ENCODE assay signal across 10 cellular contexts in genomic region chr17:78706271-78706915, GRCh38.
DNase-seq lines count a peak whose midpoint lies in the region; ATAC-seq, FAIRE-seq and TF ChIP-seq lines count a peak whose summit lies in the region.
"Had no signal": no experiment of that assay in that cellular context is flagged by ENCODE, and none has a peak within 500 bp of the region (broad histone marks: within the 10 kb centered on the region; RNA-seq: fewer than 3 reads in every experiment).

No MANE protein-coding gene starts in this region.

- CTCF ChIA-PET in A549 (lab: Yijun Ruan, JAX) (interaction anchor here (1.0 to 16.2 kb wide), 19 partner anchors 7 to 456 kb away, joined by 3 to 488 read pairs (median 32); partner anchors contain the start of gene DNAH17), activated B cell treated with CpG ODN at 0.5 μM for 24 hours (lab: Charles Lee) (interaction anchor here (0.9 to 5.1 kb wide), 5 partner anchors 10 to 41 kb away, joined by 3 to 42 read pairs (median 5); no protein-coding TSS in a partner anchor)

- 4% methylated on average over 10 of the region's 10 CpGs for WGBS in A549 (ENCODE audit: missing lambda C conversion rate)
- WGBS in ovary, 3 donors, result 89 to 90% (median 90%) methylated on average over 10 of the region's 10 CpGs

- H3K4me3 Mint-ChIP-seq in activated B cell treated with CpG ODN at 0.5 μM for 24 hours, result peak overlapping the region; percentile 24

- TF ChIP-seq CTCF in A549 (IDR thresholded peaks at IDR 0.05) (no peak), activated B cell treated with CpG ODN at 0.5 μM for 24 hours (IDR thresholded peaks at IDR 0.05) (no peak), tibial artery (IDR thresholded peaks at IDR 0.05) (no peak), lower lobe of right lung (IDR thresholded peaks at IDR 0.05) (no peak), ovary (IDR thresholded peaks at IDR 0.05) (no peak)

- ATAC-seq in A549, result peak; percentile 65 to 73
- ATAC-seq in HG03139 (IDR thresholded peaks at IDR 0.05; ENCODE audit: unreplicated experiment), result peak; percentile 67
- peak; percentile 85 for ATAC-seq in activated B cell treated with CpG ODN at 0.5 μM for 24 hours (ENCODE audit: low read depth)
- ATAC-seq in sciatic nerve, result no peak
- no peak for ATAC-seq in lower lobe of right lung

- H3K27ac Mint-ChIP-seq in activated B cell treated with CpG ODN at 0.5 μM for 24 hours, result peak overlapping the region; percentile 84

- peaks cover 48% of the 10 kb centered on the region for H3K4me1 ChIP-seq in A549
- no peaks in the 10 kb centered on the region for H3K4me1 ChIP-seq in tibial artery
- H3K4me1 ChIP-seq in lower lobe of right lung, result peaks cover 28% of the 10 kb centered on the region
- no peaks in the 10 kb centered on the region for H3K4me1 ChIP-seq in ovary (ENCODE audit: insufficient read depth)

- H3K4me3 ChIP-seq in A549 (no peak overlapping the region), tibial artery (no peak overlapping the region), lower lobe of right lung (no peak overlapping the region), ovary (no peak overlapping the region)
- H3K4me3 ChIP-seq: BLaER1 had no signal

- intact Hi-C loops in activated B cell treated with CpG ODN at 0.5 μM for 24 hours (cut with micrococcal nuclease) (loop anchor here (1.0 to 5.0 kb wide), 5 partner anchors 10 to 136 kb away; partner anchors contain the start of gene USP36), tibial artery (cut with DNase I; ENCODE audit: low total_unique reads) (loop anchor here (5.0 kb wide), 1 partner anchor 209 kb away; no protein-coding TSS in a partner anchor), sciatic nerve (cut with DNase I) (loop anchor here (10.0 kb wide), 1 partner anchor 212 kb away; no protein-coding TSS in a partner anchor), lower lobe of right lung (cut with DNase I) (no loop called here), ovary (cut with DNase I) (loop anchor here in 2 of 4 donors (10.0 kb wide), 2 partner anchors 202 to 212 kb away; no protein-coding TSS in a partner anchor)

- H3K27me3 Mint-ChIP-seq in activated B cell treated with CpG ODN at 0.5 μM for 24 hours, result no peaks in the 10 kb centered on the region

- H3K27ac ChIP-seq in A549, result peak overlapping the region; percentile 78 to 88
- no peak overlapping the region for H3K27ac ChIP-seq in tibial artery
- H3K27ac ChIP-seq in lower lobe of right lung, result no peak overlapping the region
- no peak overlapping the region for H3K27ac ChIP-seq in ovary
- H3K27ac ChIP-seq: BLaER1 had no signal

- TF ChIP-seq POLR2A in A549 (IDR thresholded peaks at IDR 0.05; ENCODE audit: low read length) (no peak), GM19193 (IDR thresholded peaks at IDR 0.05; ENCODE audit: extremely low read depth, insufficient read depth, insufficient read length) (peak; percentile 32), ovary (IDR thresholded peaks at IDR 0.05) (no peak)

- peak; percentile 30 to 39; a peak in 2 of 5 replicates for TF ChIP-seq RAD21 in A549 (conservative IDR thresholded peaks at IDR 0.05 in 1 of 2, IDR thresholded peaks at IDR 0.05 in 1 of 2)

- H3K9me3 Mint-ChIP-seq in activated B cell treated with CpG ODN at 0.5 μM for 24 hours, result no peaks in the 10 kb centered on the region

- H3K27me3 ChIP-seq in tibial artery (no peaks in the 10 kb centered on the region), lower lobe of right lung (ENCODE audit: low read depth) (no peaks in the 10 kb centered on the region), ovary (no peaks in the 10 kb centered on the region)
- H3K27me3 ChIP-seq: BLaER1 had no signal

- H3K9me3 ChIP-seq in A549 (no peaks in the 10 kb centered on the region), tibial artery (no peaks in the 10 kb centered on the region), lower lobe of right lung (no peaks in the 10 kb centered on the region), ovary (no peaks in the 10 kb centered on the region)
- H3K9me3 ChIP-seq: BLaER1 had no signal

- peak overlapping the region; percentile 66 for H3K4me2 ChIP-seq in A549
- H3K4me2 ChIP-seq: BLaER1 had no signal

- H3K4me1 Mint-ChIP-seq in activated B cell treated with CpG ODN at 0.5 μM for 24 hours, result peaks cover 73% of the 10 kb centered on the region

- DNase-seq in A549 (ENCODE audit: low read depth in 1 of 2, low spot score in 1 of 2) (peak; percentile 73 to 79), activated B cell treated with CpG ODN at 0.5 μM for 24 hours (no peak), tibial artery (no peak), sciatic nerve (ENCODE audit: low spot score) (no peak), lower lobe of right lung (no peak), ovary (no peak)
- DNase-seq: RPMI8226 had no signal

- H3K36me3 ChIP-seq in tibial artery (peaks cover 9 to 33% (median 17%) of the 10 kb centered on the region in 3 donors), lower lobe of right lung (peaks cover 72% of the 10 kb centered on the region), ovary (no peaks in the 10 kb centered on the region)

- peak; percentile 73 to 82; a peak in 2 of 5 replicates for TF ChIP-seq EP300 in A549 (IDR thresholded peaks at IDR 0.05)
- TF ChIP-seq EP300 in ovary (IDR thresholded peaks at IDR 0.05), result no peak

- peaks cover 82% of the 10 kb centered on the region for H3K36me3 Mint-ChIP-seq in activated B cell treated with CpG ODN at 0.5 μM for 24 hours (ENCODE audit: low read depth)

- peak; percentile 95 for FAIRE-seq in A549 (lab: Jason Lieb, UNC)

- POLR2A ChIA-PET in A549 (lab: Yijun Ruan, JAX) (interaction anchor here (0.6 to 3.3 kb wide), 3 partner anchors 11 to 114 kb away, joined by 3 to 37 read pairs (median 4); no protein-coding TSS in a partner anchor), activated B cell treated with CpG ODN at 0.5 μM for 24 hours (lab: Charles Lee) (interaction anchor here (0.6 to 15.8 kb wide), 18 partner anchors 10 to 97 kb away, joined by 3 to 396 read pairs (median 6); no protein-coding TSS in a partner anchor)

TF ChIP-seq in A549, 52 proteins besides CTCF, POLR2A, EP300 and RAD21:
- TF ChIP-seq JUNB (IDR thresholded peaks at IDR 0.05), result peak; percentile 76
- no peak for TF ChIP-seq TP53 (CRISPR knock-in tag; IDR thresholded peaks at IDR 0.05)
- peak in 1 of 2 experiments; percentile 76; a peak in 3 of 5 replicates for TF ChIP-seq JUN (IDR thresholded peaks at IDR 0.05)
- no peak for TF ChIP-seq TFCP2L1 (CRISPR knock-in tag; IDR thresholded peaks at IDR 0.05)
- TF ChIP-seq GATA3 (IDR thresholded peaks at IDR 0.05; ENCODE audit: borderline replicate concordance), result peak; percentile 67; the same call in 1 of the 2 replicates
- TF ChIP-seq MAFK (IDR thresholded peaks at IDR 0.05; ENCODE audit: partially characterized antibody), result peak; percentile 16
- TF ChIP-seq MAX (IDR thresholded peaks at IDR 0.05), result peak; percentile 78
- peak in 1 of 2 experiments; percentile 64; a peak in 1 of 4 replicates for TF ChIP-seq CEBPB (IDR thresholded peaks at IDR 0.05)
- peak; percentile 44 for TF ChIP-seq SMC3 (IDR thresholded peaks at IDR 0.05)
- 0 out of 2 replicates have a peak, but pooled peaks have one; percentile 15 for TF ChIP-seq NFE2L2 (conservative IDR thresholded peaks at IDR 0.05; ENCODE audit: low read length)
- no peak for TF ChIP-seq PBX3 (IDR thresholded peaks at IDR 0.05)
- peak; percentile 48; the same call in 1 of the 2 replicates for TF ChIP-seq FOSL2 (IDR thresholded peaks at IDR 0.05)
- TF ChIP-seq FOSL2 (CRISPR knock-in tag; IDR thresholded peaks at IDR 0.05), result peak; percentile 82
TF ChIP-seq in A549: peak in this region for 9.

Comparison
In these comparisons a context has a peak if more than half of its experiments do, and no peak if none do; other contexts are left out.
1. ATAC-seq: peak in A549 (2 of 2), HG03139 (single experiment) and activated B cell treated with CpG ODN at 0.5 μM for 24 hours (single experiment); none in sciatic nerve (single experiment) and lower lobe of right lung (0 of 2).
2. DNase-seq: peak in A549 (2 of 2); none in activated B cell treated with CpG ODN at 0.5 μM for 24 hours (single experiment), tibial artery (0 of 2), sciatic nerve (single experiment), lower lobe of right lung (single experiment) and ovary (0 of 5).
3. H3K27ac ChIP-seq: peak in A549 (2 of 2); none in tibial artery (0 of 2), lower lobe of right lung (single experiment) and ovary (0 of 2).